1 cellular context compared by ENCODE assay signal in genomic region chr16:89068814-89069616, GRCh38.
A peak's percentile ranks its signal among the peaks of the same experiment; 100 is the strongest.
TF ChIP-seq lines count a peak whose summit lies in the region.
"Not testable (repeated sequence)": the region's sequence is repeated elsewhere in the genome, so short reads cannot be mapped to it uniquely, and the experiment has no call there.

No MANE protein-coding gene starts in this region.

TF ChIP-seq in K562, 482 proteins besides CTCF, POLR2A, EP300 and RAD21 (continued from another document):
- TF ChIP-seq MLLT1 (IDR thresholded peaks at IDR 0.05): 0 out of 4 replicates have a peak, but pooled peaks of 1 of the 2 experiments have one; percentile 43
- 0 out of 2 replicates have a peak, but pooled peaks have one; percentile 21 for TF ChIP-seq TSC22D4 (tag; IDR thresholded peaks at IDR 0.05)
- peak; percentile 87 for TF ChIP-seq EHMT2 (IDR thresholded peaks at IDR 0.05)
- 0 out of 2 replicates have a peak, but pooled peaks have one; percentile 41 for TF ChIP-seq YBX1 (IDR thresholded peaks at IDR 0.05)
- peak; percentile 56; the same call in 1 of the 2 replicates for TF ChIP-seq MTA1 (IDR thresholded peaks at IDR 0.05; ENCODE audit: borderline replicate concordance)
- TF ChIP-seq ARHGAP35 (IDR thresholded peaks at IDR 0.05; ENCODE audit: partially characterized antibody): peak; percentile 2
- not testable (repeated sequence) for TF ChIP-seq ATF1 (CRISPR knock-in tag; IDR thresholded peaks at IDR 0.05)
- peak; percentile 85 for TF ChIP-seq ATF1 (tag; IDR thresholded peaks at IDR 0.05)
- peak; percentile 25; the same call in 1 of the 2 replicates for TF ChIP-seq ZBTB26 (CRISPR knock-in tag; IDR thresholded peaks at IDR 0.05)
- 0 out of 2 replicates have a peak, but pooled peaks have one; percentile 11 for TF ChIP-seq IRF9 (tag; IDR thresholded peaks at IDR 0.05)
